In genomic region chr3:62312201-62312600, GRCh38 we compare ENCODE assay signal across 17 cellular contexts.
DNase-seq lines count a peak whose midpoint lies in the region; ATAC-seq, FAIRE-seq and TF ChIP-seq lines count a peak whose summit lies in the region.
"Had no signal": no experiment of that assay in that cellular context is flagged by ENCODE, and none has a peak within 500 bp of the region (broad histone marks: within the 10 kb centered on the region; RNA-seq: fewer than 3 reads in every experiment).

No MANE protein-coding gene starts in this region.

- no peaks in the 10 kb centered on the region for H3K9me3 ChIP-seq in adipocyte (ENCODE audit: control insufficient read depth, low read length)
- H3K9me3 ChIP-seq: BLaER1 had no signal

- H3K36me3 ChIP-seq in adipocyte (ENCODE audit: control insufficient read depth, insufficient read depth, low read length, severe bottlenecking): no peaks in the 10 kb centered on the region
- H3K36me3 ChIP-seq: BLaER1 had no signal

- no peak for ATAC-seq in HG03457 (IDR thresholded peaks at IDR 0.05; ENCODE audit: unreplicated experiment)
- ATAC-seq in GM18519 (IDR thresholded peaks at IDR 0.05; ENCODE audit: low FRiP score, unreplicated experiment): no peak

- peak; percentile 45 for TF ChIP-seq CTCF in LNCAP (IDR thresholded peaks at IDR 0.05)

- H3K9ac ChIP-seq in adipocyte (ENCODE audit: low read length): no peak overlapping the region
- H3K9ac ChIP-seq: BLaER1 had no signal

- DNase-seq in NCI-H446 treated with DMSO at 0.1 percent for 48 hours (lab: John Stamatoyannopoulos, UW) (peak; percentile 4), NCI-H446 (lab: John Stamatoyannopoulos, UW) (no peak), adipocyte (ENCODE audit: low read depth) (peak; percentile 0), NCI-H1436 treated with DMSO at 0.1 percent for 48 hours (lab: John Stamatoyannopoulos, UW) (no peak)
- DNase-seq: CD8-positive, alpha-beta memory T cell; GF-D8; HFFc6; NCI-H1105 treated with DMSO at 0.1 percent for 48 hours; NCI-H1930; NCI-H774; SW 1271 had no signal

- FAIRE-seq in islet of Langerhans (lab: Jason Lieb, UNC): peak; percentile 88
- FAIRE-seq: H1 had no signal

- H3K4me1 ChIP-seq in adipocyte (ENCODE audit: control insufficient read depth, insufficient read depth, low read length): no peaks in the 10 kb centered on the region
- H3K4me1 ChIP-seq: BLaER1 had no signal

- H3K4me3 ChIP-seq in adipocyte (ENCODE audit: low read length): no peak overlapping the region
- H3K4me3 ChIP-seq: BLaER1 had no signal

- H3K27me3 ChIP-seq in adipocyte (replicated peaks; ENCODE audit: control insufficient read depth, insufficient read depth, low read length): no peaks in the 10 kb centered on the region
- H3K27me3 ChIP-seq: BLaER1 had no signal

Comparison
In these comparisons a context has a peak if more than half of its experiments do, and no peak if none do; other contexts are left out.
1. DNase-seq: peak in NCI-H446 treated with DMSO at 0.1 percent for 48 hours (single experiment) and adipocyte (single experiment); none in NCI-H446 (0 of 2) and NCI-H1436 treated with DMSO at 0.1 percent for 48 hours (single experiment).